ENCODE assay signal across 17 cellular contexts in the genomic region with DNA sequence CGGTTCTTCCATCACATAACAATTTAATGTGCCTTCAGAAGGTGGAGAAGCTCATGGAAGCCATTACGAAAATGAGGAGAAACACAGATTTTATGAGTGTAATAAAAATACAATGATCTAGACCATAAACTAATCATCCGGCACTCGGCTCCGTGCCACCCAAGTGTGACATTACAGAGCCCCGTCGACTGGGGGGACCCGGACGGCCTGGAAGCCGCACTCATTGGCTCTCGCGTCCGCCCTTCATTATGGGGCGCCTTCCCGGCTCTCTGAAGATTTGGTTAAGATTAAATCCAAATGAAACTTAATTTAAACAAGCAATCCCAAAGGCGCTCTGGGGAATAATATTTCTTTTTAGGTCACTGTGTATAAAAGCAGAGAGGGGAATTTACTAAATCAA.
"Had no signal": no experiment of that assay in that cellular context is flagged by ENCODE, and none has a peak within 500 bp of the region (broad histone marks: within the 10 kb centered on the region; RNA-seq: fewer than 3 reads in every experiment).

No MANE protein-coding gene starts in this region.

- H3K9me3 Mint-ChIP-seq: endodermal cell; naive thymus-derived CD4-positive, alpha-beta T cell; neural crest cell had no signal

- H3K27ac Mint-ChIP-seq: endodermal cell, immature natural killer cell had no signal

- H3K4me3 Mint-ChIP-seq: endodermal cell; immature natural killer cell; naive thymus-derived CD4-positive, alpha-beta T cell; neural crest cell had no signal

- H3K4me3 ChIP-seq: coronary artery, right atrium auricular region, sigmoid colon, skin epidermis, thyroid gland had no signal

- H3K27me3 ChIP-seq: foreskin keratinocyte, right atrium auricular region, thyroid gland had no signal

- H3K4me1 Mint-ChIP-seq: endodermal cell had no signal

- H3K36me3 ChIP-seq: right atrium auricular region, sigmoid colon, thyroid gland had no signal

- H3K9me3 ChIP-seq: right atrium auricular region, sigmoid colon, thyroid gland had no signal

- H3K27ac ChIP-seq: coronary artery, foreskin keratinocyte, right atrium auricular region, sigmoid colon, skin epidermis, thyroid gland had no signal

- DNase-seq: cerebellar nuclear complex; effector CD4-positive, alpha-beta T cell; endodermal cell; erythroblast; foreskin keratinocyte; immature natural killer cell; left cardiac atrium; mesendoderm; naive thymus-derived CD4-positive, alpha-beta T cell; sigmoid colon; stimulated activated CD4-positive, alpha-beta T cell treated with anti-CD3 and anti-CD28 coated beads, Interleukin-12 subunit alpha, Interleukin-12 subunit beta, amount 100 ng/mL, for 4 hours; stimulated activated naive CD4-positive, alpha-beta T cell treated with Interleukin-2 at 50 U/mL for 16 hours; thyroid gland had no signal

- H3K36me3 Mint-ChIP-seq: immature natural killer cell; naive thymus-derived CD4-positive, alpha-beta T cell had no signal

- H3K4me1 ChIP-seq: foreskin keratinocyte, right atrium auricular region, sigmoid colon, thyroid gland had no signal
